ENCODE assay signal across 8 cellular contexts in the genomic region with DNA sequence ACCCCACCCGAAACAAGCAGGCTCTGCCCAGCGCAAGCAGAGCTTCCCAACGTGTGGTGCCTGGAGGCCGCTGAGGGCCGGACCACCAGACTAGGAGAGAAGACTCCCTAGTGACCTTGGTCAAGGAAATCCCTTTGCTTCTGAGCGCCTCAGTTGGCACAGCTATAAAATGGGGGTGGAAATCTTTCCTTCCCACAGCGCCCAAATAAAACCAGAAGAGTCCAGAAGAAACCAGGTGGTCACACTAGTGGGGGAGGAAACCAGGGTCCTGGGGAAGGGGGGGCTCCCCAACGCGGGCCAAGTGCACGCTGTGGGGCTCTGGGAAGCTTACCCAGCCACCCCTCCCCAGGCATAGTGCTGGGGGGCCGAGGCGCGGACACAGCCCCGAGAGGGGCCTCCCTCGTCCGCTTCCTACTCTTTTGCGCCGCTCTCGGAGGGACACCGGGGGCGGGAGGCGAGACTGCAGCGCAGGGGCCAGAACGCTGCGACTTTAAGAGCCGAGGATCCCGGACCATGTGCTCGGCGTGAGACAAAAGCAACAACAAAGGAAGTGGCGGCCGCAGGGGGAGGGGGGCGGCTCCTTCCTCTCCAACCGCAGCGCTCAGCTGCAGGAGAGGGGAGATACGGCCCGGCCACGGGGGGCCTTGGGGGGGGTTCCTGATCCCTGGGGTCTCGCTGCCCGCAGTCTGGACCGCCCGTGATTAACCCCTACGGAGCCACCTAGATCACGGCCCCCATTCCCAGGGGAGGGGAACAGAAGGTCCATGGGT. TPM values are rescaled to one million over a fixed set of nuclear protein-coding genes. Genes with fewer than 3 reads are reported as not detected.
DNase-seq lines count a peak whose midpoint lies in the region; ATAC-seq and TF ChIP-seq lines count a peak whose summit lies in the region.

No MANE protein-coding gene starts in this region.

- no peak overlapping the region for H2BK20ac ChIP-seq in IMR-90 (ENCODE audit: low read depth, low read length)

- H3K36me3 Mint-ChIP-seq in activated naive CD8-positive, alpha-beta T cell treated with anti-CD3 and anti-CD28 coated beads, Interleukin-2, amount 10 ng/mL, durations not matched to agents 7 days and 5 days: peaks cover 15% of the 10 kb centered on the region
- H3K36me3 Mint-ChIP-seq in osteocyte (ENCODE audit: unreplicated experiment): peaks cover under 1% of the 10 kb centered on the region

- peak overlapping the region; percentile 68; the same call in 1 of the 2 replicates for H3K56ac ChIP-seq in IMR-90 (ENCODE audit: extremely low read depth, insufficient read depth, low read length)

- H3K27me3 ChIP-seq in IMR-90 (ENCODE audit: control insufficient read depth, insufficient read depth, low read length): no peaks in the 10 kb centered on the region
- no peaks in the 10 kb centered on the region for H3K27me3 ChIP-seq in thyroid gland

- peak overlapping the region; percentile 3; the same call in 1 of the 2 replicates for H4K5ac ChIP-seq in IMR-90 (ENCODE audit: low read depth, low read length)

- peak overlapping the region; percentile 34 to 66; a peak in 2 of 4 replicates for H4K8ac ChIP-seq in IMR-90 (ENCODE audit: low read depth in 2 of 2, low read length in 2 of 2)

- H3K9ac ChIP-seq in IMR-90 (ENCODE audit: low read depth, low read length): peak overlapping the region; percentile 74

- H3K4me3 ChIP-seq in IMR-90 (ENCODE audit: insufficient read depth, low read depth, low read length): peak overlapping the region; percentile 69
- peak overlapping the region; percentile 68 to 92 (median 87) for H3K4me3 ChIP-seq in thyroid gland (replicated peaks in 1 of 3)

- peak overlapping the region; percentile 76 for H3K4me2 ChIP-seq in IMR-90 (ENCODE audit: low read depth, low read length)

- H3K9me3 Mint-ChIP-seq in activated naive CD8-positive, alpha-beta T cell treated with anti-CD3 and anti-CD28 coated beads, Interleukin-2, amount 10 ng/mL, durations not matched to agents 7 days and 5 days: no peaks in the 10 kb centered on the region
- no peaks in the 10 kb centered on the region for H3K9me3 Mint-ChIP-seq in osteocyte (ENCODE audit: unreplicated experiment)

- H2AK5ac ChIP-seq in IMR-90 (ENCODE audit: low read depth, low read length): peak overlapping the region; percentile 54; the same call in 1 of the 2 replicates

- H3K36me3 ChIP-seq in IMR-90 (ENCODE audit: control insufficient read depth, insufficient read depth, low read length) (peaks cover 7% of the 10 kb centered on the region), thyroid gland (peaks cover 0 to 2% of the 10 kb centered on the region in 2 donors)

- peaks cover 23 to 44% of the 10 kb centered on the region in 2 experiments for H3K79me1 ChIP-seq in IMR-90 (ENCODE audit: low read depth in 1 of 2, low read length in 2 of 2)

- no peaks in the 10 kb centered on the region for H3K27me3 Mint-ChIP-seq in activated naive CD8-positive, alpha-beta T cell treated with anti-CD3 and anti-CD28 coated beads, Interleukin-2, amount 10 ng/mL, durations not matched to agents 7 days and 5 days
- H3K27me3 Mint-ChIP-seq in osteocyte (ENCODE audit: unreplicated experiment): no peaks in the 10 kb centered on the region

- H3K9me1 ChIP-seq in IMR-90 (ENCODE audit: insufficient read depth, low read length): peaks cover 15% of the 10 kb centered on the region; the same call in 1 of the 2 replicates

- CTCF ChIA-PET in IMR-90 (lab: Yijun Ruan, JAX): no interaction called here

- peak overlapping the region; percentile 57; the same call in 1 of the 2 replicates for H3K14ac ChIP-seq in IMR-90 (replicated peaks; ENCODE audit: low read depth, low read length)

- intact Hi-C loops in IMR-90 (cut with micrococcal nuclease) (loop anchor here (2.0 kb wide), 3 partner anchors 78 to 120 kb away; a partner anchor contains a TSS), Right ventricle myocardium superior (cut with DNase I) (loop anchor here (10.0 kb wide), 1 partner anchor 122 kb away; a partner anchor contains a TSS), thyroid gland (cut with DNase I) (no loop called here)

- H3K18ac ChIP-seq in IMR-90 (ENCODE audit: low read depth, low read length): peak overlapping the region; percentile 8; the same call in 1 of the 2 replicates

- H2AFZ ChIP-seq in IMR-90 (replicated peaks; ENCODE audit: low read length, poor library complexity): peak overlapping the region; percentile 97

- H3K27ac Mint-ChIP-seq in activated naive CD8-positive, alpha-beta T cell treated with anti-CD3 and anti-CD28 coated beads, Interleukin-2, amount 10 ng/mL, durations not matched to agents 7 days and 5 days: peak overlapping the region; percentile 99
- H3K27ac Mint-ChIP-seq in osteocyte (ENCODE audit: unreplicated experiment): peak overlapping the region; percentile 98

- H3K23ac ChIP-seq in IMR-90 (ENCODE audit: low read depth, low read length): peak overlapping the region; percentile 48; the same call in 1 of the 2 replicates

- POLR2A ChIA-PET in IMR-90 (lab: Charles Lee; ENCODE audit: unreplicated experiment): no interaction called here
- POLR2A ChIA-PET in activated naive CD8-positive, alpha-beta T cell treated with anti-CD3 and anti-CD28 coated beads, Interleukin-2, amount 10 ng/mL, durations not matched to agents 7 days and 5 days (lab: Charles Lee): interaction anchor here (0.5 to 8.0 kb wide), 18 partner anchors 6 to 175 kb away, joined by 3 to 167 read pairs (median 7); a partner anchor contains a TSS

- in situ Hi-C loops in IMR-90 (cut with MboI; ENCODE audit: low sequenced_read_pairs): no loop called here

- 0% methylated on average over 2 of the region's 43 CpGs; no CpG with 5 or more reads in 1 of the 2 experiments for WGBS in IMR-90 (ENCODE audit: extremely low coverage in 2 of 2, insufficient read length in 1 of 2), 2 experiments
- 0 to 1% methylated on average over 13 of the region's 43 CpGs for WGBS in thyroid gland, 2 donors

- no peaks in the 10 kb centered on the region for H3K9me3 ChIP-seq in IMR-90 (ENCODE audit: control insufficient read depth, insufficient read depth, low read length)
- no peaks in the 10 kb centered on the region for H3K9me3 ChIP-seq in thyroid gland

- no peak for TF ChIP-seq RAD21 in IMR-90 (IDR thresholded peaks at IDR 0.05; ENCODE audit: low read length)

- H3K4me3 Mint-ChIP-seq in activated naive CD8-positive, alpha-beta T cell treated with anti-CD3 and anti-CD28 coated beads, Interleukin-2, amount 10 ng/mL, durations not matched to agents 7 days and 5 days: peak overlapping the region; percentile 100
- peak overlapping the region; percentile 97 for H3K4me3 Mint-ChIP-seq in osteocyte (ENCODE audit: unreplicated experiment)

- TF ChIP-seq CTCF in IMR-90 (conservative IDR thresholded peaks at IDR 0.05; ENCODE audit: low read depth, low read length) (no peak), osteocyte (IDR thresholded peaks at IDR 0.05) (no peak), thyroid gland (IDR thresholded peaks at IDR 0.05) (no peak)

- H4K91ac ChIP-seq in IMR-90 (ENCODE audit: insufficient read depth, low read depth, low read length): peak overlapping the region; percentile 66

- ATAC-seq in IMR-90 (ENCODE audit: low read depth) (peak; percentile 18), SK-N-SH treated with all-trans-retinoic acid at 6 μM for 48 hours (peak; percentile 60), Right ventricle myocardium superior (ENCODE audit: poor library complexity) (peak; percentile 54)
- ATAC-seq in activated naive CD8-positive, alpha-beta T cell treated with anti-CD3 and anti-CD28 coated beads, Interleukin-2, amount 10 ng/mL, durations not matched to agents 7 days and 5 days (ENCODE audit: low read depth): peak; percentile 7

- H4K20me1 ChIP-seq in IMR-90 (ENCODE audit: insufficient read depth, low read length): peaks cover 28% of the 10 kb centered on the region

- peak overlapping the region; percentile 99 for H2AK9ac ChIP-seq in IMR-90 (replicated peaks; ENCODE audit: low read depth, low read length, poor library complexity)

- no peak overlapping the region for H2BK15ac ChIP-seq in IMR-90 (ENCODE audit: low read depth, low read length)

- peak overlapping the region; percentile 74 for H3K4ac ChIP-seq in IMR-90 (ENCODE audit: low read depth, low read length)

- peak overlapping the region; percentile 38; the same call in 1 of the 2 replicates for H2BK120ac ChIP-seq in IMR-90 (ENCODE audit: low read depth, low read length)

- H3K27ac ChIP-seq in IMR-90 (ENCODE audit: insufficient read depth, low read length) (peak overlapping the region; percentile 85), thyroid gland (peak overlapping the region; percentile 90 to 97 (median 96))

- DNase-seq in NCI-H82 (lab: John Stamatoyannopoulos, UW) (peak; percentile 74), NCI-H82 treated with DMSO at 0.1 percent for 48 hours (lab: John Stamatoyannopoulos, UW; ENCODE audit: unreplicated experiment) (no peak), IMR-90 (peak; percentile 74), Right ventricle myocardium superior (peak; percentile 90), osteocyte (ENCODE audit: extremely low spot score, unreplicated experiment) (peak; percentile 88), thyroid gland (peak; percentile 84 to 86)
- peak; percentile 85 for DNase-seq in activated naive CD8-positive, alpha-beta T cell treated with anti-CD3 and anti-CD28 coated beads, Interleukin-2, amount 10 ng/mL, durations not matched to agents 7 days and 5 days

- H3K4me1 ChIP-seq in IMR-90 (ENCODE audit: control insufficient read depth, insufficient read depth, low read length) (peaks cover 24% of the 10 kb centered on the region), thyroid gland (peaks cover 48 to 55% of the 10 kb centered on the region in 2 donors)

- TF ChIP-seq POLR2A in IMR-90 (IDR thresholded peaks at IDR 0.05; ENCODE audit: low read depth, low read length): no peak; the same call in 1 of the 2 replicates
- TF ChIP-seq POLR2A in thyroid gland (IDR thresholded peaks at IDR 0.05): peak in 1 of 2 donors; percentile 24

- H3K4me1 Mint-ChIP-seq in activated naive CD8-positive, alpha-beta T cell treated with anti-CD3 and anti-CD28 coated beads, Interleukin-2, amount 10 ng/mL, durations not matched to agents 7 days and 5 days: peaks cover 58% of the 10 kb centered on the region
- peaks cover 45% of the 10 kb centered on the region for H3K4me1 Mint-ChIP-seq in osteocyte (ENCODE audit: unreplicated experiment)

- dilution Hi-C loops in IMR-90 (cut with HindIII; ENCODE audit: low sequenced_read_pairs, unreplicated experiment): no loop called here

- BruUV-seq in IMR-90 (replicated peaks; lab: Mats Ljungman, UMichigan): no TSS peak

- H2BK5ac ChIP-seq in IMR-90 (ENCODE audit: low read depth, low read length, poor library complexity, severe bottlenecking): peak overlapping the region; percentile 75

RNA-seq across cellular contexts. Expression of a gene that starts 0.9 kb away (rescaled TPM):
- total RNA-seq in IMR-90 (2012; rRNA removed) (0.54 and 0.83 TPM in 2 replicates), Right ventricle myocardium superior (27.8 TPM), osteocyte (47.3 and 53.0 TPM in 2 replicates), thyroid gland (10 to 100 TPM; 12.1 to 27.3 (median 22.4) TPM)
- polyA plus RNA-seq in IMR-90 (2012; rRNA removed): 12.4 and 13.2 TPM in 2 replicates
- polyA plus RNA-seq in IMR-90 (2012; cell fraction: cytosol; rRNA removed): 5.9 and 12.1 TPM in 2 replicates
- 56.1 and 127 TPM in 2 replicates for polyA plus RNA-seq in IMR-90 (2012; cell fraction: nucleus; rRNA removed; ENCODE audit: low replicate concordance)
- total RNA-seq in activated naive CD8-positive, alpha-beta T cell treated with anti-CD3 and anti-CD28 coated beads, Interleukin-2, amount 10 ng/mL, durations not matched to agents 7 days and 5 days: 100 to 1,000 TPM; 162 to 166 TPM

RNA-seq across cellular contexts. Expression of a gene that starts 12.8 kb away (rescaled TPM):
- total RNA-seq in IMR-90 (2012; rRNA removed) (not detected in 2 replicates), Right ventricle myocardium superior (0.19 TPM), osteocyte (0.34 and 0.43 TPM in 2 replicates), thyroid gland (under 1 TPM in 1 of 4 donors, not detected in 3; 0.11 TPM)
- not detected in 2 replicates for polyA plus RNA-seq in IMR-90 (2012; rRNA removed)
- polyA plus RNA-seq in IMR-90 (2012; cell fraction: cytosol; rRNA removed): not detected in 2 replicates
- polyA plus RNA-seq in IMR-90 (2012; cell fraction: nucleus; rRNA removed; ENCODE audit: low replicate concordance): 0.07 TPM in 2 replicates
- 1 to 10 TPM; 2.4 to 3.8 TPM for total RNA-seq in activated naive CD8-positive, alpha-beta T cell treated with anti-CD3 and anti-CD28 coated beads, Interleukin-2, amount 10 ng/mL, durations not matched to agents 7 days and 5 days

Comparison
In these comparisons a context has a peak if more than half of its experiments do, and no peak if none do; other contexts are left out.
1. ATAC-seq: peak in every context shown above with its lines; median percentile 60 in SK-N-SH treated with all-trans-retinoic acid at 6 μM for 48 hours; 54 in Right ventricle myocardium superior; 18 in IMR-90; 7 in activated naive CD8-positive, alpha-beta T cell treated with anti-CD3 and anti-CD28 coated beads, Interleukin-2, amount 10 ng/mL, durations not matched to agents 7 days and 5 days.